8 cellular contexts compared by ENCODE assay signal in the genomic region with DNA sequence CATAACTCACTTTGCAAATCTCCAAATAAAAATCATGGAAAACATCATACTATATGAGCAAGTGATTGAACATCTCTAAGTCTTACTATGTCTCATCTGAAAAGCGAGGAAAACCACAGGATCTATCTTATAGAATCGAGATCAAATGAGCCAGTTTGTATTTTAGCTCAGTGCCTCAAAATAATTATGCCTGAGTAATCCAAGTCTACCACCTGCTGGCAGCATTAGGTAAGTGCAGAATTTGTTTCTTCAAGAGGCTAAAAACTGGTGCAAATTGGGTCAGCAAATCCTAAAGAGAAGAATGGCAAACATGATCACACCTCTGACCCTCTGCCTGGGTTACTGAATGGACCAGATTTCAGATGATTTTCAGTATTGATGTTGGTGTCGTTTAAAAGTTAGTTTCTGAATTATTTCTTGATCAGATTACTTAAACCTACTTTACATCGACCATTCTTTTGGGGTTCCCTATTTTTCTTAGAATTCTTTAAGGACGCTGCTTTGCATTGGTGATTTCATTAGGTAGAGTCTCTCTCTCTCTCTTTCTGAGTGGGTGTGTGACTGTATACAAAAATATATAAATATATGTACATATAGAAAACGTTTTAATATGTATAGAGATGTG. TPM values are rescaled to one million over a fixed set of nuclear protein-coding genes. Genes with fewer than 3 reads are reported as not detected.
DNase-seq lines count a peak whose midpoint lies in the region; ATAC-seq and TF ChIP-seq lines count a peak whose summit lies in the region.

No MANE protein-coding gene starts in this region.

- H3K56ac ChIP-seq in mesendoderm (ENCODE audit: low read length), result no peak overlapping the region

- H3K9me3 Mint-ChIP-seq in type B pancreatic cell, result no peaks in the 10 kb centered on the region

- WGBS in mesendoderm (ENCODE audit: extremely low coverage, insufficient coverage, low lambda C conversion rate), result 100% methylated on average over 1 of the region's 6 CpGs

- H3K27me3 Mint-ChIP-seq in T-helper 17 cell (peaks cover 50% of the 10 kb centered on the region), type B pancreatic cell (peaks cover 19% of the 10 kb centered on the region)

- no peak overlapping the region for H4K8ac ChIP-seq in mesendoderm (ENCODE audit: low read depth, low read length)

- H2BK5ac ChIP-seq in mesendoderm (ENCODE audit: low read length), result no peak overlapping the region

- no peak overlapping the region for H2BK120ac ChIP-seq in mesendoderm (ENCODE audit: low read depth, low read length)

- H2AK5ac ChIP-seq in mesendoderm (ENCODE audit: low read length), result no peak overlapping the region

- H3K27ac Mint-ChIP-seq in T-helper 17 cell (no peak overlapping the region), type B pancreatic cell (no peak overlapping the region)

- H3K36me3 ChIP-seq in mesendoderm (ENCODE audit: control insufficient read depth, insufficient read depth, low read length), result no peaks in the 10 kb centered on the region

- H3K4me3 ChIP-seq in AG09309 (ENCODE audit: control insufficient read depth, low read depth, low read length), result no peak overlapping the region
- no peak overlapping the region for H3K4me3 ChIP-seq in GM12864 (ENCODE audit: low read depth, low read length)
- H3K4me3 ChIP-seq in mesendoderm (ENCODE audit: low read length), result no peak overlapping the region

- H3K4ac ChIP-seq in mesendoderm (ENCODE audit: low read depth, low read length), result no peak overlapping the region

- H3K79me2 ChIP-seq in mesendoderm (ENCODE audit: control insufficient read depth, insufficient read depth, low read length), result no peaks in the 10 kb centered on the region

- no peaks in the 10 kb centered on the region for H3K27me3 ChIP-seq in mesendoderm (ENCODE audit: insufficient read depth, low read length, poor library complexity)

- H3K36me3 Mint-ChIP-seq in T-helper 17 cell (ENCODE audit: low read depth), result no peaks in the 10 kb centered on the region
- H3K36me3 Mint-ChIP-seq in type B pancreatic cell, result no peaks in the 10 kb centered on the region

- H3K9ac ChIP-seq in mesendoderm (ENCODE audit: low read length), result no peak overlapping the region

- ATAC-seq in T-helper 17 cell, result peak; percentile 62
- ATAC-seq in GM21576 (IDR thresholded peaks at IDR 0.05; ENCODE audit: unreplicated experiment), result no peak

- no peaks in the 10 kb centered on the region for H3K79me1 ChIP-seq in mesendoderm (ENCODE audit: low read length)

- H2BK15ac ChIP-seq in mesendoderm (replicated peaks; ENCODE audit: low read depth), result no peak overlapping the region

- DNase-seq in AG09309 (ENCODE audit: low read depth), result no peak
- peak; percentile 39 for DNase-seq in GM12864 (ENCODE audit: low read depth)
- DNase-seq in NCI-H1694 (lab: John Stamatoyannopoulos, UW), result peak; percentile 53
- DNase-seq in T-helper 17 cell, result peak in 1 of 3 donors; percentile 21
- peak; percentile 30 for DNase-seq in effector CD4-positive, alpha-beta T cell
- DNase-seq in mesendoderm, result peak; percentile 76
- DNase-seq in type B pancreatic cell (ENCODE audit: extremely low spot score, unreplicated experiment), result no peak

- no peak overlapping the region for H3K27ac ChIP-seq in mesendoderm (ENCODE audit: low read depth, low read length)

- TF ChIP-seq CTCF in AG09309 (IDR thresholded peaks at IDR 0.05; ENCODE audit: control insufficient read depth, insufficient read depth, low read depth, low read length, missing control alignments) (peak; percentile 80), GM12864 (IDR thresholded peaks at IDR 0.05; ENCODE audit: low read depth, low read length, missing control alignments) (peak; percentile 71), type B pancreatic cell (conservative IDR thresholded peaks at IDR 0.05) (peak; percentile 93)

- H3K4me2 ChIP-seq in mesendoderm (ENCODE audit: low read length), result no peak overlapping the region

- peaks cover 2% of the 10 kb centered on the region for H3K9me3 ChIP-seq in T-helper 17 cell (ENCODE audit: control insufficient read depth, low read length, poor library complexity, severe bottlenecking)

- H3K4me3 Mint-ChIP-seq in T-helper 17 cell (no peak overlapping the region), type B pancreatic cell (no peak overlapping the region)

- H3K18ac ChIP-seq in mesendoderm (ENCODE audit: low read length), result no peak overlapping the region

- H3K4me1 Mint-ChIP-seq in T-helper 17 cell, result peaks cover 3% of the 10 kb centered on the region
- H3K4me1 Mint-ChIP-seq in type B pancreatic cell (ENCODE audit: unreplicated experiment), result no peaks in the 10 kb centered on the region

- no peak overlapping the region for H4K5ac ChIP-seq in mesendoderm (ENCODE audit: low read length)

- H3K4me1 ChIP-seq in mesendoderm (ENCODE audit: control insufficient read depth, low read depth, low read length), result no peaks in the 10 kb centered on the region

- H3K23ac ChIP-seq in mesendoderm (ENCODE audit: low read length), result no peak overlapping the region

RNA-seq across cellular contexts. Expression of a gene that starts 12.7 kb away (rescaled TPM):
- total RNA-seq in T-helper 17 cell (not detected), type B pancreatic cell (ENCODE audit: low replicate concordance) (3.8 and 5.3 TPM in 2 replicates)
- 0.76 TPM for polyA plus RNA-seq in mesendoderm (2013, experiment 1 of 2)
- polyA plus RNA-seq in mesendoderm (2013, experiment 2 of 2), result 0.76 TPM

Comparison
In these comparisons a context has a peak if more than half of its experiments do, and no peak if none do; other contexts are left out.
1. DNase-seq: peak in GM12864 (single experiment), NCI-H1694 (single experiment), effector CD4-positive, alpha-beta T cell (single experiment) and mesendoderm (single experiment); none in AG09309 (single experiment) and type B pancreatic cell (single experiment).
2. Peak in every context shown above with its lines, with median percentiles within 50 percentile points of each other: CTCF ChIP-seq.